9 cellular contexts compared by ENCODE assay signal in the genomic region with DNA sequence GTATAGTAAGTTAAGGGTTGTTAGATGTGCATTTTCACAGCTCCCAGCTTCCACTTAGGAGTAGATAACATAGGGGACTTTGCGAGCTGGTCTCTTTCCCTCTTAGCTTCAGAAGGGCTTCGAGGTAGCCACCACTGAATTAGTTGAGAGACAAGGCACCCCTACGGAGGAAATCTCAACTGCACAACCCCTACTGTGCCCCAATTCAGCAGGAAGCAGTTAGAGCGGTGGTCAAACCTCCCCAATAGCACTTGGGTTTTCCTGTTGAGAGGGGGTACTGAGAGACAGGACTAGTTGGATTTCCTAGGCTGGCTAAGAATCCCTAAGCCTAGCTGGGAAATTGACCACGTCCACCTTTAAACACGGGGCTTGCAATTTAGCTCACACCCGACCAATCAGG. TPM values are rescaled to one million over a fixed set of nuclear protein-coding genes. Genes with fewer than 3 reads are reported as not detected.
DNase-seq lines count a peak whose midpoint lies in the region; ATAC-seq, FAIRE-seq and TF ChIP-seq lines count a peak whose summit lies in the region.
"Had no signal": no experiment of that assay in that cellular context is flagged by ENCODE, and none has a peak within 500 bp of the region (broad histone marks: within the 10 kb centered on the region; RNA-seq: fewer than 3 reads in every experiment).

No MANE protein-coding gene starts in this region.

- H2AFZ ChIP-seq in H1 (ENCODE audit: low read length) (no peak overlapping the region), neuron (ENCODE audit: low read depth, low read length) (no peak overlapping the region)

- H3K36me3 Mint-ChIP-seq in CD4-positive, CD25-positive, alpha-beta regulatory T cell, result no peaks in the 10 kb centered on the region

- no peak overlapping the region for H3K23ac ChIP-seq in H1 (ENCODE audit: insufficient read length)

- H3K36me3 ChIP-seq in CD4-positive, CD25-positive, alpha-beta regulatory T cell (ENCODE audit: control insufficient read depth, insufficient read depth, low read length), result no peaks in the 10 kb centered on the region
- H3K36me3 ChIP-seq in H1 (ENCODE audit: control insufficient read depth in 2 of 4, insufficient read depth in 4 of 4, low read length in 3 of 4) (peaks cover 0 to 3% (median 0%) of the 10 kb centered on the region in 4 experiments; a peak in 1 of 8 replicates), neuron (ENCODE audit: insufficient read depth, low read length) (peaks cover 16% of the 10 kb centered on the region), thyroid gland (no peaks in the 10 kb centered on the region)

- H3K14ac ChIP-seq in H1 (ENCODE audit: insufficient read length), result no peak overlapping the region

- no peak overlapping the region for H4K91ac ChIP-seq in H1 (replicated peaks; ENCODE audit: insufficient read length, low read length)

- intact Hi-C loops in thyroid gland (cut with DNase I), result no loop called here

- H3K56ac ChIP-seq in H1 (replicated peaks; ENCODE audit: insufficient read length, low read depth, low read length), result no peak overlapping the region

- H3K79me2 ChIP-seq in H1 (ENCODE audit: control insufficient read depth in 1 of 2, insufficient read depth in 2 of 2, low read length in 2 of 2), result peaks cover 0 to 34% of the 10 kb centered on the region in 2 experiments; a peak in 2 of 4 replicates

- POLR2A ChIA-PET in H1 (lab: Charles Lee; ENCODE audit: partially characterized antibody), result interaction anchor here (0.9 to 4.1 kb wide), 7 partner anchors 9 to 105 kb away, joined by 3 to 38 read pairs (median 4); a partner anchor contains a TSS

- peak overlapping the region; percentile 97 to 99 (median 97) for H3K27ac Mint-ChIP-seq in CD4-positive, CD25-positive, alpha-beta regulatory T cell

- FAIRE-seq in H1 (lab: Jason Lieb, UNC) (no peak), GM19239 (lab: Jason Lieb, UNC) (no peak)
- FAIRE-seq: islet of Langerhans had no signal

- no peak overlapping the region for H4K5ac ChIP-seq in H1 (ENCODE audit: insufficient read length, low read depth, low read length)

- no peak for TF ChIP-seq EP300 in H1 (IDR thresholded peaks at IDR 0.05; ENCODE audit: borderline replicate concordance in 1 of 2, low read depth in 2 of 2, low read length in 2 of 2)

- 85% methylated on average over 7 of the region's 7 CpGs; no CpG with 5 or more reads in 1 of the 2 experiments for WGBS in H1 (ENCODE audit: extremely low coverage in 1 of 2, insufficient coverage in 1 of 2, insufficient read length in 1 of 2, insufficient replicate concordance in 2 of 2, low coverage in 1 of 2, low lambda C conversion rate in 2 of 2, missing lambda C conversion rate in 1 of 2), 2 experiments
- WGBS in thyroid gland, 2 donors, result 85 to 96% methylated on average over 6 to 7 of the region's 7 CpGs

- peak overlapping the region; percentile 87 for H3K4me3 ChIP-seq in CD4-positive, CD25-positive, alpha-beta regulatory T cell (ENCODE audit: low read depth, low read length)
- peak overlapping the region; percentile 83 to 90 (median 87); a peak in 7 of 8 replicates for H3K4me3 ChIP-seq in H1 (ENCODE audit: extremely low read depth in 1 of 4, insufficient read depth in 2 of 4, low read depth in 3 of 4, low read length in 4 of 4)
- H3K4me3 ChIP-seq in neuron (ENCODE audit: low read length), result peak overlapping the region; percentile 89
- peak overlapping the region in 1 of 3 donors; percentile 98 for H3K4me3 ChIP-seq in thyroid gland (replicated peaks in 1 of 3)

- H3K4ac ChIP-seq in H1 (replicated peaks; ENCODE audit: insufficient read length, low read depth, low read length), result no peak overlapping the region

- H3K27ac ChIP-seq in CD4-positive, CD25-positive, alpha-beta regulatory T cell (ENCODE audit: insufficient read depth, low read length, poor library complexity, severe bottlenecking), result peak overlapping the region; percentile 93
- H3K27ac ChIP-seq in H1 (ENCODE audit: low read depth, low read length) (no peak overlapping the region), thyroid gland (no peak overlapping the region)

- TF ChIP-seq CTCF in H1 (IDR thresholded peaks at IDR 0.05; ENCODE audit: control extremely low read depth in 1 of 3, insufficient read depth in 1 of 3, low read depth in 1 of 3, low read length in 3 of 3) (no peak), thyroid gland (IDR thresholded peaks at IDR 0.05) (no peak)

- no peak overlapping the region for H2BK120ac ChIP-seq in H1 (replicated peaks; ENCODE audit: low read depth, low read length)

- peak overlapping the region; percentile 82 to 95 for H3K4me2 ChIP-seq in H1 (ENCODE audit: insufficient read depth in 1 of 2, low read depth in 2 of 2, low read length in 2 of 2)

- peak in 1 of 3 donors; percentile 26 for DNase-seq in CD4-positive, CD25-positive, alpha-beta regulatory T cell
- peak; percentile 29 for DNase-seq in NAMALWA (ENCODE audit: low spot score)
- DNase-seq in H1 (ENCODE audit: low read depth in 1 of 2, low spot score in 2 of 2), result no peak
- DNase-seq in NCI-H526 (lab: John Stamatoyannopoulos, UW), result no peak
- no peak for DNase-seq in thyroid gland
- DNase-seq in GM19239 (ENCODE audit: insufficient read length, low spot score), result no peak

- H2BK12ac ChIP-seq in H1 (ENCODE audit: low read depth, low read length), result no peak overlapping the region

- no peak for ATAC-seq in CD4-positive, CD25-positive, alpha-beta regulatory T cell (ENCODE audit: low read depth in 2 of 2)
- no peak for ATAC-seq in GM19467 (IDR thresholded peaks at IDR 0.05; ENCODE audit: unreplicated experiment)

- H4K20me1 ChIP-seq in H1 (replicated peaks in 1 of 2; ENCODE audit: control insufficient read depth in 1 of 2, insufficient read depth in 2 of 2, low read length in 2 of 2), result peaks cover 0 to 2% of the 10 kb centered on the region in 2 experiments

- no peak overlapping the region for H2BK15ac ChIP-seq in H1 (ENCODE audit: low read length)

- H3K9me3 Mint-ChIP-seq in CD4-positive, CD25-positive, alpha-beta regulatory T cell, result no peaks in the 10 kb centered on the region

- CTCF ChIA-PET in H1 (lab: Charles Lee; ENCODE audit: partially characterized antibody), result interaction anchor here (0.9 to 1.4 kb wide), 4 partner anchors 8 to 145 kb away, joined by 3 to 7 read pairs (median 4); no protein-coding TSS in a partner anchor

- H3K27me3 Mint-ChIP-seq in CD4-positive, CD25-positive, alpha-beta regulatory T cell, result no peaks in the 10 kb centered on the region

- TF ChIP-seq POLR2A in H1 (IDR thresholded peaks at IDR 0.05; ENCODE audit: control extremely low read depth in 1 of 2, low read depth in 2 of 2, low read length in 2 of 2) (no peak), thyroid gland (IDR thresholded peaks at IDR 0.05) (no peak)

- no peak overlapping the region for H3K9ac ChIP-seq in H1 (replicated peaks in 1 of 4; ENCODE audit: extremely low read depth in 1 of 4, low read depth in 3 of 4, low read length in 3 of 4)

- H3K79me1 ChIP-seq in H1 (ENCODE audit: low read depth, low read length), result no peaks in the 10 kb centered on the region; the same call in 1 of the 2 replicates

- no peak overlapping the region for H2BK5ac ChIP-seq in H1 (ENCODE audit: low read depth, low read length)

- no peak overlapping the region for H2AK5ac ChIP-seq in H1 (ENCODE audit: low read depth, low read length)

- peaks cover 6% of the 10 kb centered on the region; the same call in 1 of the 2 replicates for H3K23me2 ChIP-seq in H1 (ENCODE audit: low read depth, low read length)

- peaks cover 23 to 40% (median 30%) of the 10 kb centered on the region in 4 donors for H3K4me1 Mint-ChIP-seq in CD4-positive, CD25-positive, alpha-beta regulatory T cell

- no peak overlapping the region for H3K18ac ChIP-seq in H1 (ENCODE audit: extremely low read depth, low read length)

- H3K9me3 ChIP-seq in CD4-positive, CD25-positive, alpha-beta regulatory T cell (ENCODE audit: control insufficient read depth in 2 of 2, low read length in 2 of 2), result no peaks in the 10 kb centered on the region
- H3K9me3 ChIP-seq in H1 (ENCODE audit: insufficient read depth in 2 of 2, low read depth in 1 of 2, low read length in 1 of 2) (peaks cover 0 to 3% of the 10 kb centered on the region in 2 experiments; a peak in 1 of 4 replicates), neuron (ENCODE audit: low read length) (no peaks in the 10 kb centered on the region), thyroid gland (no peaks in the 10 kb centered on the region)

- peak overlapping the region; percentile 97 to 99 (median 98) for H3K4me3 Mint-ChIP-seq in CD4-positive, CD25-positive, alpha-beta regulatory T cell

- no peaks in the 10 kb centered on the region for H3K27me3 ChIP-seq in CD4-positive, CD25-positive, alpha-beta regulatory T cell (ENCODE audit: control insufficient read depth, insufficient read depth, low read length)
- H3K27me3 ChIP-seq in H1 (replicated peaks in 1 of 4; ENCODE audit: control insufficient read depth in 3 of 4, extremely low read depth in 1 of 4, insufficient read depth in 3 of 4, low read length in 3 of 4) (no peaks in the 10 kb centered on the region; a peak in 3 of 7 replicates), neuron (ENCODE audit: insufficient read depth, low read length) (no peaks in the 10 kb centered on the region), thyroid gland (no peaks in the 10 kb centered on the region)

- no peak overlapping the region for H2BK20ac ChIP-seq in H1 (ENCODE audit: low read length)

- no peak overlapping the region for H4K8ac ChIP-seq in H1 (ENCODE audit: extremely low read depth, insufficient read depth, low read length)

- peaks cover 37% of the 10 kb centered on the region for H3K4me1 ChIP-seq in CD4-positive, CD25-positive, alpha-beta regulatory T cell (ENCODE audit: control insufficient read depth, insufficient read depth, low read length, poor library complexity, severe bottlenecking)
- peaks cover 2 to 6% (median 4%) of the 10 kb centered on the region in 4 experiments; a peak in 5 of 7 replicates for H3K4me1 ChIP-seq in H1 (replicated peaks in 1 of 4; ENCODE audit: control insufficient read depth in 3 of 4, insufficient read depth in 4 of 4, low read length in 3 of 4)
- H3K4me1 ChIP-seq in neuron (ENCODE audit: insufficient read depth, low read length), result peaks cover 34% of the 10 kb centered on the region
- peaks cover 20 to 27% of the 10 kb centered on the region in 2 donors for H3K4me1 ChIP-seq in thyroid gland

- TF ChIP-seq RAD21 in H1 (IDR thresholded peaks at IDR 0.05 in 1 of 2, conservative IDR thresholded peaks at IDR 0.05 in 1 of 2; ENCODE audit: low read depth in 2 of 2, low read length in 2 of 2), result no peak

RNA-seq across cellular contexts. Expression of a gene that starts 1.1 kb away (rescaled TPM):
- 113 TPM for total RNA-seq in CD4-positive, CD25-positive, alpha-beta regulatory T cell
- polyA plus RNA-seq in CD4-positive, CD25-positive, alpha-beta regulatory T cell, result 10 to 100 TPM; 75.2 to 81.3 (median 79.7) TPM
- total RNA-seq in H1 (2021; fragmentation: NEBNext Ultra II Directional; extraction: Animal tissue kit (Norgen Biotek cat#: 25700)), result 15.6 and 18.3 TPM in 2 replicates
- 27.3 and 28.7 TPM in 2 replicates for polyA plus RNA-seq in H1 (2011; rRNA removed)
- 23.1 TPM for polyA plus RNA-seq in H1 (2011; cell fraction: cytosol; rRNA removed)
- polyA plus RNA-seq in H1 (2011; cell fraction: nucleus; rRNA removed), result 32.2 TPM
- 11.1 to 19.8 TPM (median 14.7 TPM) in 4 replicates for polyA plus RNA-seq in H1 (2012, experiment 1 of 2)
- 4.5 TPM for polyA plus RNA-seq in H1 (2012, experiment 2 of 2)
- 15.0 TPM for polyA plus RNA-seq in H1 (2013, experiment 1 of 2)
- 16.9 TPM for polyA plus RNA-seq in H1 (2013, experiment 2 of 2)
- 77.2 and 77.4 TPM in 2 replicates for polyA minus RNA-seq in H1 (2011; rRNA and poly(A)+ RNA removed)
- polyA minus RNA-seq in H1 (2011; cell fraction: cytosol; rRNA and poly(A)+ RNA removed), result 26.1 TPM
- polyA minus RNA-seq in H1 (2011; cell fraction: nucleus; rRNA and poly(A)+ RNA removed), result 49.5 TPM
- 10 to 100 TPM; 27.0 to 35.9 (median 29.9) TPM for total RNA-seq in thyroid gland
